20 cellular contexts compared by ENCODE assay signal in genomic region chr21:32173106-32173755, GRCh38.
"Had no signal": no experiment of that assay in that cellular context is flagged by ENCODE, and none has a peak within 500 bp of the region (broad histone marks: within the 10 kb centered on the region; RNA-seq: fewer than 3 reads in every experiment).

No MANE protein-coding gene starts in this region.

- H3K4me1 ChIP-seq: esophagus squamous epithelium, gastrocnemius medialis, heart right ventricle, left ventricle myocardium inferior, lower lobe of right lung, neural progenitor cell, right atrium auricular region, sigmoid colon, suprapubic skin, tibial artery, upper lobe of right lung, vagina had no signal

- H3K27me3 ChIP-seq: esophagus squamous epithelium, gastrocnemius medialis, heart right ventricle, ovary, right atrium auricular region, sigmoid colon, suprapubic skin, tibial artery, upper lobe of right lung, vagina had no signal

- H2AFZ ChIP-seq: neural progenitor cell had no signal

- H3K27ac ChIP-seq: esophagus squamous epithelium, gastrocnemius medialis, heart right ventricle, left ventricle myocardium inferior, lower lobe of right lung, neural progenitor cell, ovary, right atrium auricular region, sigmoid colon, suprapubic skin, tibial artery, upper lobe of right lung, vagina had no signal

- DNase-seq: esophagus squamous epithelium; gastrocnemius medialis; heart right ventricle; left ventricle myocardium inferior; lower lobe of right lung; nucleus accumbens; ovary; sigmoid colon; small intestine; stimulated activated CD4-positive, alpha-beta T cell treated with anti-CD3 and anti-CD28 coated beads, Interleukin-2, amount 100 ng/mL, for 48 hours; stimulated activated naive CD8-positive, alpha-beta T cell treated with anti-CD3 and anti-CD28 coated beads, Interleukin-15, Interleukin-2, amounts not matched to agents 100 U/mL and 50 U/mL, for 24 hours; tibial artery; upper lobe of right lung had no signal

- H3K4me3 ChIP-seq: esophagus squamous epithelium, gastrocnemius medialis, heart right ventricle, left ventricle myocardium inferior, lower lobe of right lung, neural progenitor cell, ovary, right atrium auricular region, sigmoid colon, suprapubic skin, tibial artery, upper lobe of right lung, vagina had no signal

- H3K4me2 ChIP-seq: neural progenitor cell had no signal

- FAIRE-seq: keratinocyte, small intestine had no signal

- H3K36me3 ChIP-seq: esophagus squamous epithelium, gastrocnemius medialis, heart right ventricle, left ventricle myocardium inferior, lower lobe of right lung, neural progenitor cell, ovary, right atrium auricular region, sigmoid colon, suprapubic skin, tibial artery, upper lobe of right lung, vagina had no signal

- H3K9ac ChIP-seq: neural progenitor cell had no signal

- ATAC-seq: gastrocnemius medialis; heart right ventricle; lower lobe of right lung; natural killer cell treated with Interleukin-12 subunit alpha and Interleukin-12 subunit beta and Interleukin-15 and Interleukin-18, amount 100 ng/mL, for 72 hours; stimulated activated effector memory CD8-positive, alpha-beta T cell treated with anti-CD3 and anti-CD28 coated beads, Interleukin-12 subunit alpha, Interleukin-12 subunit beta, amount 100 ng/mL, for 72 hours; stimulated activated naive CD8-positive, alpha-beta T cell treated with anti-CD3 and anti-CD28 coated beads, Interleukin-15, Interleukin-2, amounts not matched to agents 100 U/mL and 50 U/mL, for 24 hours; upper lobe of right lung had no signal

- H3K9me3 ChIP-seq: esophagus squamous epithelium, gastrocnemius medialis, heart right ventricle, left ventricle myocardium inferior, lower lobe of right lung, ovary, right atrium auricular region, sigmoid colon, suprapubic skin, upper lobe of right lung, vagina had no signal
